8 cellular contexts compared by ENCODE assay signal in the genomic region with DNA sequence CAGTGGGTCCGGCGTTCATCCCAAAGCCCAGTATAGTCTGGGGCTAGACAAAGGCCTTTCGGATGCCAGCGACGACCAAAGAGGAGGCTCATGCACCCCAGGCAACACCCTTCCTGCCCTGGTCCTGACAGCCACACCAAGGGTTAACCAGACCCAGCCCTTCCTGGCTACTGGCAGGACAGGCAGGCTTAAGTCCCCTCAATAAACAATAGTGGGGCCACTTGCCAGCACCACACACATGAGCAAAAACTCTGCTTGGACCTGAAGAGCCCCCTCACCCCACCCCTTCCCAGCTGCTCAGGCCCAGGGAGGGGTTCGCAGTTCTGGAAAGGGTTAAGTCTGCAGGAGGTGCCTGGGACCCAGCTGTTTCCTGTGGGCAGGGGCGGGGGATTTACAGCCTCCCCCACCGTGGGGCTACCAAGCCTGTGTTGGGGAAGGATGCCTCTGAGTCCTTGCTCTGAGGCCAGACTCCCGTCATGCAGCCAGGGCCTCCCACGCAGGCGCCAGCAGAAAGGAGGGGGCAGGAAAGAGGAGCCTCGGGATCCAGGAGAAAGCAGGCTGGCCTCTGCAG. TPM values are rescaled to one million over a fixed set of nuclear protein-coding genes. Genes with fewer than 3 reads are reported as not detected.
A peak's percentile ranks its signal among the peaks of the same experiment; 100 is the strongest.
DNase-seq lines count a peak whose midpoint lies in the region; ATAC-seq and TF ChIP-seq lines count a peak whose summit lies in the region.

No MANE protein-coding gene starts in this region.

- H3K4me3 ChIP-seq in GM06990 (replicated peaks; ENCODE audit: low read depth, low read length), result no peak overlapping the region

- H3K27me3 ChIP-seq in GM06990 (replicated peaks; ENCODE audit: control insufficient read depth, insufficient read depth, low read length), result no peaks in the 10 kb centered on the region

- ATAC-seq in SK-N-SH treated with all-trans-retinoic acid at 6 μM for 48 hours, result peak; percentile 85
- peak; percentile 60 for ATAC-seq in Right ventricle myocardium inferior
- no peak for ATAC-seq in HG02678 (IDR thresholded peaks at IDR 0.05; ENCODE audit: unreplicated experiment)

- peak; percentile 28 for DNase-seq in GM06990 (ENCODE audit: extremely low read depth, insufficient read length)
- DNase-seq in Right ventricle myocardium inferior (ENCODE audit: missing footprints), result peak; percentile 82
- peak; percentile 52 for DNase-seq in retina
- no peak for DNase-seq in GM10266 (ENCODE audit: extremely low spot score)
- DNase-seq in NCI-H2029 treated with DMSO at 0.1 percent for 48 hours (lab: John Stamatoyannopoulos, UW), result no peak
- no peak for DNase-seq in GM20000 (ENCODE audit: low spot score)

- no peak for TF ChIP-seq CTCF in GM06990 (IDR thresholded peaks at IDR 0.05; ENCODE audit: insufficient read depth, low read length, poor library complexity, severe bottlenecking)
- TF ChIP-seq CTCF in GM10266 (IDR thresholded peaks at IDR 0.05; ENCODE audit: control insufficient read depth, insufficient read depth, low read depth, missing control alignments), result no peak
- TF ChIP-seq CTCF in GM20000 (IDR thresholded peaks at IDR 0.05; ENCODE audit: extremely low read depth, missing control alignments), result no peak

- intact Hi-C loops in Right ventricle myocardium inferior (cut with DNase I), result no loop called here

- no peaks in the 10 kb centered on the region for H3K36me3 ChIP-seq in GM06990 (ENCODE audit: control insufficient read depth, insufficient read depth, low read length)

TF ChIP-seq in SK-N-SH treated with all-trans-retinoic acid at 6 μM for 48 hours, 23 proteins besides CTCF, POLR2A, EP300 and RAD21:
- no peak for TF ChIP-seq OSR1 (CRISPR knock-in tag; IDR thresholded peaks at IDR 0.05)
- TF ChIP-seq TOX (CRISPR knock-in tag; IDR thresholded peaks at IDR 0.05; ENCODE audit: borderline replicate concordance), result no peak
- TF ChIP-seq BACH2 (CRISPR knock-in tag; IDR thresholded peaks at IDR 0.05; ENCODE audit: borderline replicate concordance), result no peak
- no peak for TF ChIP-seq ZNF8 (CRISPR knock-in tag; IDR thresholded peaks at IDR 0.05)
- TF ChIP-seq ZFP30 (CRISPR knock-in tag; IDR thresholded peaks at IDR 0.05), result no peak
- TF ChIP-seq, protein P1, sequence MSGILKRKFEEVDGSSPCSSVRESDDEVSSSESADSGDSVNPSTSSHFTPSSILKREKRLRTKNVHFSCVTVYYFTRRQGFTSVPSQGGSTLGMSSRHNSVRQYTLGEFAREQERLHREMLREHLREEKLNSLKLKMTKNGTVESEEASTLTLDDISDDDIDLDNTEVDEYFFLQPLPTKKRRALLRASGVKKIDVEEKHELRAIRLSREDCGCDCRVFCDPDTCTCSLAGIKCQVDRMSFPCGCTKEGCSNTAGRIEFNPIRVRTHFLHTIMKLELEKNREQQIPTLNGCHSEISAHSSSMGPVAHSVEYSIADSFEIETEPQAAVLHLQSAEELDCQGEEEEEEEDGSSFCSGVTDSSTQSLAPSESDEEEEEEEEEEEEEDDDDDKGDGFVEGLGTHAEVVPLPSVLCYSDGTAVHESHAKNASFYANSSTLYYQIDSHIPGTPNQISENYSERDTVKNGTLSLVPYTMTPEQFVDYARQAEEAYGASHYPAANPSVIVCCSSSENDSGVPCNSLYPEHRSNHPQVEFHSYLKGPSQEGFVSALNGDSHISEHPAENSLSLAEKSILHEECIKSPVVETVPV (CRISPR knock-in tag; IDR thresholded peaks at IDR 0.05), result no peak
- TF ChIP-seq ZFP3 (CRISPR knock-in tag; IDR thresholded peaks at IDR 0.05), result no peak
- no peak for TF ChIP-seq ZC3H10 (CRISPR knock-in tag; IDR thresholded peaks at IDR 0.05)
- TF ChIP-seq ESRRG (CRISPR knock-in tag; IDR thresholded peaks at IDR 0.05), result no peak
- TF ChIP-seq, protein P2, sequence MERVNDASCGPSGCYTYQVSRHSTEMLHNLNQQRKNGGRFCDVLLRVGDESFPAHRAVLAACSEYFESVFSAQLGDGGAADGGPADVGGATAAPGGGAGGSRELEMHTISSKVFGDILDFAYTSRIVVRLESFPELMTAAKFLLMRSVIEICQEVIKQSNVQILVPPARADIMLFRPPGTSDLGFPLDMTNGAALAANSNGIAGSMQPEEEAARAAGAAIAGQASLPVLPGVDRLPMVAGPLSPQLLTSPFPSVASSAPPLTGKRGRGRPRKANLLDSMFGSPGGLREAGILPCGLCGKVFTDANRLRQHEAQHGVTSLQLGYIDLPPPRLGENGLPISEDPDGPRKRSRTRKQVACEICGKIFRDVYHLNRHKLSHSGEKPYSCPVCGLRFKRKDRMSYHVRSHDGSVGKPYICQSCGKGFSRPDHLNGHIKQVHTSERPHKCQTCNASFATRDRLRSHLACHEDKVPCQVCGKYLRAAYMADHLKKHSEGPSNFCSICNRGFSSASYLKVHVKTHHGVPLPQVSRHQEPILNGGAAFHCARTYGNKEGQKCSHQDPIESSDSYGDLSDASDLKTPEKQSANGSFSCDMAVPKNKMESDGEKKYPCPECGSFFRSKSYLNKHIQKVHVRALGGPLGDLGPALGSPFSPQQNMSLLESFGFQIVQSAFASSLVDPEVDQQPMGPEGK (CRISPR knock-in tag; IDR thresholded peaks at IDR 0.05; ENCODE audit: borderline replicate concordance), result no peak
- no peak for TF ChIP-seq ZNF70 (CRISPR knock-in tag; IDR thresholded peaks at IDR 0.05)
- TF ChIP-seq PPARA (CRISPR knock-in tag; IDR thresholded peaks at IDR 0.05; ENCODE audit: borderline replicate concordance), result no peak

RNA-seq across cellular contexts. Expression of a gene that starts 18.2 kb away (rescaled TPM):
- total RNA-seq in Right ventricle myocardium inferior, result 24.3 TPM

RNA-seq across cellular contexts. Expression of a gene that starts 29.3 kb away (rescaled TPM):
- total RNA-seq in Right ventricle myocardium inferior, result 1.4 TPM

RNA-seq across cellular contexts. Expression of a gene that starts 51.7 kb away (rescaled TPM):
- 2.4 TPM for total RNA-seq in Right ventricle myocardium inferior

RNA-seq across cellular contexts. Expression of a gene that starts 56.1 kb away (rescaled TPM):
- total RNA-seq in Right ventricle myocardium inferior, result 64.6 TPM

Comparison
In these comparisons a context has a peak if more than half of its experiments do, and no peak if none do; other contexts are left out.
1. DNase-seq: peak in GM06990 (single experiment), Right ventricle myocardium inferior (single experiment) and retina (single experiment); none in GM10266 (single experiment), NCI-H2029 treated with DMSO at 0.1 percent for 48 hours (single experiment) and GM20000 (single experiment).